12 cellular contexts compared by ENCODE assay signal in the genomic region with DNA sequence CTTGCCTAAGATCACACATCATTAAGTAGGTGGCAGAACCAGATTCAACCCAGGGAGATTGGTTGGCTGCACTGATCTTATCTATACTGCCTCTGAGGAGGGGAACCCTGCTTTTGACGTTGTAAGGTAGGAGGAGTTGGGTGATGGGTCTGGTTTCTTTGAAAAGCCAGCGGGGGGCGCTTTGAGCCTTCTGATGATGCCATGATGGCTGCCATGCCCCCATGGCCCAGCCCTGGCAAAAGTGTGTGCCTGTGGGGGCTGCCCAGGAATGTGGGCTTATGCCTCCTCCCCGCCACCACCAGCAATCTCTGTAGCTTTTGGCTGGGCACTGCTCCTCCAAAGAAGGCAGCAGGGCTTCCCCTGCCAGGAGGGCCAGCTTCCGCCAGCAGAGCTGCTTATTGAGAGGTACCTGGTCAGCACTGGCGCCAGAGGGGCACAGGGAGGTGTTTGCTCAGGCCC.
A peak's percentile ranks its signal among the peaks of the same experiment; 100 is the strongest.
DNase-seq lines count a peak whose midpoint lies in the region; ATAC-seq, FAIRE-seq and TF ChIP-seq lines count a peak whose summit lies in the region.
"Had no signal": no experiment of that assay in that cellular context is flagged by ENCODE, and none has a peak within 500 bp of the region (broad histone marks: within the 10 kb centered on the region; RNA-seq: fewer than 3 reads in every experiment).

No MANE protein-coding gene starts in this region.

- H3K9ac ChIP-seq in MM.1S (ENCODE audit: low read length) (no peak overlapping the region), K562 (ENCODE audit: insufficient read depth in 1 of 2, low read depth in 2 of 2, low read length in 2 of 2) (no peak overlapping the region)

- TF ChIP-seq POLR2A in K562 (conservative IDR thresholded peaks at IDR 0.05) = no peak

- H3K4me3 Mint-ChIP-seq in activated naive CD4-positive, alpha-beta T cell treated with anti-CD3 and anti-CD28 coated beads for 36 hours = no peak overlapping the region
- H3K4me3 Mint-ChIP-seq in stimulated activated naive CD8-positive, alpha-beta T cell treated with anti-CD3 and anti-CD28 coated beads, Interleukin-15, amount 100 ng/mL, for 72 hours = no peak overlapping the region
- H3K4me3 Mint-ChIP-seq in osteocyte (ENCODE audit: unreplicated experiment) = no peak overlapping the region
- H3K4me3 Mint-ChIP-seq: immature natural killer cell had no signal

- H3K4me2 ChIP-seq in MM.1S (ENCODE audit: low read depth, low read length) (no peak overlapping the region), K562 (ENCODE audit: insufficient read depth, low read length) (no peak overlapping the region)

- BruUV-seq in K562 (replicated peaks; lab: Mats Ljungman, UMichigan) = no TSS peak

- H3F3A ChIP-seq in MM.1S (ENCODE audit: insufficient read depth, low read length) = no peaks in the 10 kb centered on the region

- TF ChIP-seq CTCF in MM.1S (IDR thresholded peaks at IDR 0.05; ENCODE audit: low read length) = peak; percentile 13
- peak in 2 of 3 experiments; percentile 45 to 50; a peak in 2 of 6 replicates for TF ChIP-seq CTCF in K562 (IDR thresholded peaks at IDR 0.05 in 2 of 3, conservative IDR thresholded peaks at IDR 0.05 in 1 of 3; ENCODE audit: insufficient read depth in 2 of 3, low read depth in 1 of 3, low read length in 3 of 3)
- TF ChIP-seq CTCF in osteocyte (IDR thresholded peaks at IDR 0.05) = no peak

- no peaks in the 10 kb centered on the region for H3K9me2 ChIP-seq in MM.1S (replicated peaks; ENCODE audit: insufficient read depth, low read length)

- peaks cover 41% of the 10 kb centered on the region for H3K4me1 Mint-ChIP-seq in activated naive CD4-positive, alpha-beta T cell treated with anti-CD3 and anti-CD28 coated beads for 36 hours (ENCODE audit: low read depth)
- H3K4me1 Mint-ChIP-seq in stimulated activated naive CD8-positive, alpha-beta T cell treated with anti-CD3 and anti-CD28 coated beads, Interleukin-15, amount 100 ng/mL, for 72 hours = peaks cover 50% of the 10 kb centered on the region
- peaks cover 49% of the 10 kb centered on the region for H3K4me1 Mint-ChIP-seq in osteocyte (ENCODE audit: unreplicated experiment)

- peak; percentile 35 to 62 for TF ChIP-seq RAD21 in K562 (CRISPR knock-in tag; conservative IDR thresholded peaks at IDR 0.05 in 1 of 2, IDR thresholded peaks at IDR 0.05 in 1 of 2)

- WGBS in K562 (ENCODE audit: insufficient coverage, low coverage, missing lambda C conversion rate) = 56% methylated on average over 6 of the region's 6 CpGs

- H3K27ac Mint-ChIP-seq in activated naive CD4-positive, alpha-beta T cell treated with anti-CD3 and anti-CD28 coated beads for 36 hours = no peak overlapping the region
- no peak overlapping the region for H3K27ac Mint-ChIP-seq in stimulated activated naive CD8-positive, alpha-beta T cell treated with anti-CD3 and anti-CD28 coated beads, Interleukin-15, amount 100 ng/mL, for 72 hours
- no peak overlapping the region for H3K27ac Mint-ChIP-seq in osteocyte (ENCODE audit: unreplicated experiment)

- CTCF ChIA-PET in activated naive CD4-positive, alpha-beta T cell treated with anti-CD3 and anti-CD28 coated beads for 36 hours (lab: Charles Lee) = no interaction called here
- CTCF ChIA-PET in K562 (lab: Yijun Ruan, JAX; ENCODE audit: low intra/inter-chr PET ratio) = interaction anchor here (0.8 kb wide), 1 partner anchor 649 kb away, joined by 4 read pairs; no protein-coding TSS in a partner anchor

- no peak for TF ChIP-seq EP300 in K562 (IDR thresholded peaks at IDR 0.05; ENCODE audit: low read length)

- intact Hi-C loops in activated naive CD4-positive, alpha-beta T cell treated with anti-CD3 and anti-CD28 coated beads for 36 hours (cut with micrococcal nuclease) = loop anchor here (1.0 to 5.0 kb wide), 3 partner anchors 53 to 319 kb away; no protein-coding TSS in a partner anchor
- intact Hi-C loops in K562 (cut with micrococcal nuclease) = loop anchor here (2.0 to 5.0 kb wide), 3 partner anchors 91 to 369 kb away; no protein-coding TSS in a partner anchor

- no peak for FAIRE-seq in K562 (lab: Jason Lieb, UNC)

- H3K27ac ChIP-seq in MM.1S (ENCODE audit: low read length) (no peak overlapping the region), K562 (ENCODE audit: extremely low read depth, low read depth, low read length) (no peak overlapping the region)

- peak; percentile 59 for ATAC-seq in K562
- peak; percentile 67 for ATAC-seq in stimulated activated naive CD8-positive, alpha-beta T cell treated with anti-CD3 and anti-CD28 coated beads, Interleukin-15, amount 100 ng/mL, for 72 hours

- H3K27me3 ChIP-seq in MM.1S (replicated peaks; ENCODE audit: insufficient read depth, low read length) = no peaks in the 10 kb centered on the region
- no peaks in the 10 kb centered on the region for H3K27me3 ChIP-seq in K562 (ENCODE audit: control insufficient read depth in 2 of 2, insufficient read depth in 2 of 2, low read length in 2 of 2)

- peaks cover 3% of the 10 kb centered on the region for H3K9me1 ChIP-seq in K562 (ENCODE audit: control insufficient read depth, insufficient read depth, low read length)

- no peaks in the 10 kb centered on the region for H3K36me3 ChIP-seq in MM.1S (replicated peaks; ENCODE audit: insufficient read depth, low read length)
- H3K36me3 ChIP-seq in K562 (ENCODE audit: control insufficient read depth, insufficient read depth, low read length) = no peaks in the 10 kb centered on the region; the same call in 2 of the 3 replicates

- no peak overlapping the region for H3K4me3 ChIP-seq in MM.1S (ENCODE audit: low read length)
- no peak overlapping the region for H3K4me3 ChIP-seq in K562

- H3K9me3 ChIP-seq in MM.1S (replicated peaks; ENCODE audit: insufficient read depth, low read length) = no peaks in the 10 kb centered on the region
- no peaks in the 10 kb centered on the region for H3K9me3 ChIP-seq in K562 (replicated peaks; ENCODE audit: control insufficient read depth, insufficient read depth, low read depth, low read length)

- DNase-seq in activated naive CD4-positive, alpha-beta T cell treated with anti-CD3 and anti-CD28 coated beads for 36 hours = peak; percentile 61
- no peak for DNase-seq in activated naive CD4-positive, alpha-beta T cell (lab: John Stamatoyannopoulos, UW)
- DNase-seq in MM.1S (no peak), K562 (ENCODE audit: extremely low read depth in 1 of 4, low spot score in 3 of 4) (peak; percentile 29 to 46 (median 36)), ureter (ENCODE audit: low spot score) (no peak), GM19238 (ENCODE audit: insufficient read length, low spot score) (no peak), osteocyte (ENCODE audit: extremely low spot score, unreplicated experiment) (no peak)
- peak; percentile 10 to 43 for DNase-seq in stimulated activated naive CD8-positive, alpha-beta T cell treated with anti-CD3 and anti-CD28 coated beads, Interleukin-15, amount 100 ng/mL, for 72 hours
- DNase-seq: GDM1, SHP77 had no signal

- POLR2A ChIA-PET in K562 (lab: Yijun Ruan, JAX) = interaction anchor here (0.7 kb wide), 1 partner anchor 238 kb away, joined by 3 read pairs; no protein-coding TSS in a partner anchor

- H3K79me2 ChIP-seq in MM.1S (ENCODE audit: low read length) (no peaks in the 10 kb centered on the region), K562 (ENCODE audit: control insufficient read depth, insufficient read depth, low read length) (no peaks in the 10 kb centered on the region)

- H2AFZ ChIP-seq in MM.1S (ENCODE audit: low read length) (no peak overlapping the region), K562 (ENCODE audit: low read depth, low read length) (no peak overlapping the region)

- H4K20me1 ChIP-seq in MM.1S (ENCODE audit: insufficient read depth, low read length) (no peaks in the 10 kb centered on the region), K562 (replicated peaks; ENCODE audit: control insufficient read depth, insufficient read depth, low read length) (peaks cover 3% of the 10 kb centered on the region; the same call in 1 of the 2 replicates)

- H3K9me3 Mint-ChIP-seq in activated naive CD4-positive, alpha-beta T cell treated with anti-CD3 and anti-CD28 coated beads for 36 hours = no peaks in the 10 kb centered on the region
- no peaks in the 10 kb centered on the region for H3K9me3 Mint-ChIP-seq in stimulated activated naive CD8-positive, alpha-beta T cell treated with anti-CD3 and anti-CD28 coated beads, Interleukin-15, amount 100 ng/mL, for 72 hours
- H3K9me3 Mint-ChIP-seq in osteocyte (ENCODE audit: unreplicated experiment) = no peaks in the 10 kb centered on the region
- H3K9me3 Mint-ChIP-seq: brain had no signal

- H3K4me1 ChIP-seq in MM.1S (ENCODE audit: low read length) (no peaks in the 10 kb centered on the region), K562 (replicated peaks in 1 of 2; ENCODE audit: control insufficient read depth in 2 of 2, insufficient read depth in 2 of 2, low read length in 2 of 2) (peaks cover under 1 to 5% of the 10 kb centered on the region in 2 experiments; a peak in 4 of 5 replicates)

- in situ Hi-C loops in K562 (cut with MboI) = no loop called here

- no peaks in the 10 kb centered on the region for H3K27me3 Mint-ChIP-seq in activated naive CD4-positive, alpha-beta T cell treated with anti-CD3 and anti-CD28 coated beads for 36 hours (ENCODE audit: low read depth)
- H3K27me3 Mint-ChIP-seq in stimulated activated naive CD8-positive, alpha-beta T cell treated with anti-CD3 and anti-CD28 coated beads, Interleukin-15, amount 100 ng/mL, for 72 hours = no peaks in the 10 kb centered on the region
- H3K27me3 Mint-ChIP-seq in osteocyte (ENCODE audit: unreplicated experiment) = no peaks in the 10 kb centered on the region
- H3K27me3 Mint-ChIP-seq: brain had no signal

- peaks cover under 1% of the 10 kb centered on the region for H3K36me3 Mint-ChIP-seq in activated naive CD4-positive, alpha-beta T cell treated with anti-CD3 and anti-CD28 coated beads for 36 hours (ENCODE audit: low read depth)
- H3K36me3 Mint-ChIP-seq in osteocyte (ENCODE audit: unreplicated experiment) = no peaks in the 10 kb centered on the region
- H3K36me3 Mint-ChIP-seq: brain, immature natural killer cell had no signal

TF ChIP-seq in K562, 482 proteins besides CTCF, POLR2A, EP300 and RAD21 (continues in another document):
- TF ChIP-seq FUS (optimal IDR thresholded peaks at IDR 0.05; ENCODE audit: low read depth, low read length) = no peak
- TF ChIP-seq, protein P1, sequence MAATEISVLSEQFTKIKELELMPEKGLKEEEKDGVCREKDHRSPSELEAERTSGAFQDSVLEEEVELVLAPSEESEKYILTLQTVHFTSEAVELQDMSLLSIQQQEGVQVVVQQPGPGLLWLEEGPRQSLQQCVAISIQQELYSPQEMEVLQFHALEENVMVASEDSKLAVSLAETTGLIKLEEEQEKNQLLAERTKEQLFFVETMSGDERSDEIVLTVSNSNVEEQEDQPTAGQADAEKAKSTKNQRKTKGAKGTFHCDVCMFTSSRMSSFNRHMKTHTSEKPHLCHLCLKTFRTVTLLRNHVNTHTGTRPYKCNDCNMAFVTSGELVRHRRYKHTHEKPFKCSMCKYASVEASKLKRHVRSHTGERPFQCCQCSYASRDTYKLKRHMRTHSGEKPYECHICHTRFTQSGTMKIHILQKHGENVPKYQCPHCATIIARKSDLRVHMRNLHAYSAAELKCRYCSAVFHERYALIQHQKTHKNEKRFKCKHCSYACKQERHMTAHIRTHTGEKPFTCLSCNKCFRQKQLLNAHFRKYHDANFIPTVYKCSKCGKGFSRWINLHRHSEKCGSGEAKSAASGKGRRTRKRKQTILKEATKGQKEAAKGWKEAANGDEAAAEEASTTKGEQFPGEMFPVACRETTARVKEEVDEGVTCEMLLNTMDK (IDR thresholded peaks at IDR 0.05; ENCODE audit: borderline replicate concordance, insufficient read depth, low read depth, low read length, poor library complexity, severe bottlenecking) = peak; percentile 13

Comparison
In these comparisons a context has a peak if more than half of its experiments do, and no peak if none do; other contexts are left out.
1. DNase-seq: peak in activated naive CD4-positive, alpha-beta T cell treated with anti-CD3 and anti-CD28 coated beads for 36 hours (single experiment), K562 (4 of 4) and stimulated activated naive CD8-positive, alpha-beta T cell treated with anti-CD3 and anti-CD28 coated beads, Interleukin-15, amount 100 ng/mL, for 72 hours (2 of 2); none in activated naive CD4-positive, alpha-beta T cell (0 of 4), MM.1S (single experiment), ureter (single experiment), GM19238 (single experiment) and osteocyte (single experiment).